26 cellular contexts compared by ENCODE assay signal in genomic region chr6:10961837-10962236, GRCh38.
"Had no signal": no experiment of that assay in that cellular context is flagged by ENCODE, and none has a peak within 500 bp of the region (broad histone marks: within the 10 kb centered on the region; RNA-seq: fewer than 3 reads in every experiment).

No MANE protein-coding gene starts in this region.

- H3K9ac ChIP-seq: neural progenitor cell had no signal

- H3K79me2 ChIP-seq: hepatocyte had no signal

- H3K9me3 ChIP-seq: transverse colon had no signal

- H3K36me3 ChIP-seq: breast epithelium, left lung, transverse colon, WERI-Rb-1 had no signal

- H3K4me3 ChIP-seq: breast epithelium, hepatocyte, left lung, lung, neural progenitor cell, transverse colon had no signal

- ATAC-seq: naive thymus-derived CD8-positive, alpha-beta T cell; sciatic nerve; stimulated activated naive B cell treated with anti-CD40 and anti-IgM and Interleukin-4, amounts not matched to agents 10 μg/mL and 1 μg/mL and 100 μg/mL, for 72 hours had no signal

- H3K27ac Mint-ChIP-seq: activated naive CD8-positive, alpha-beta T cell treated with anti-CD3 and anti-CD28 coated beads for 36 hours; activated T-cell treated with anti-CD3 and anti-CD28 coated beads, Interleukin-2, amount 50 U/mL, for 24 hours; activated T-helper 2 cell treated with anti-CD3 and anti-CD28 coated beads, Interferon-gamma antibody, Interleukin-2, Interleukin-4, amounts not matched to agents 10 μg/mL and 5 μg/mL and 100 μg/mL, durations not matched to agents 14 hours and 24 hours and 36 hours; immature natural killer cell; naive thymus-derived CD8-positive, alpha-beta T cell; neural progenitor cell; stimulated activated naive B cell treated with anti-CD40 and anti-IgM and Interleukin-4, amounts not matched to agents 10 μg/mL and 1 μg/mL and 100 μg/mL, for 72 hours had no signal

- FAIRE-seq: astrocyte, small intestine, urothelium cell line had no signal

- H3K27me3 ChIP-seq: breast epithelium, hepatocyte, left lung, neural progenitor cell, transverse colon had no signal

- H2AFZ ChIP-seq: hepatocyte, neural progenitor cell had no signal

- H3K4me1 ChIP-seq: breast epithelium, left lung, transverse colon had no signal

- H3K27ac ChIP-seq: breast epithelium, hepatocyte, left lung, neural progenitor cell, transverse colon, WERI-Rb-1 had no signal

- H3K4me2 ChIP-seq: hepatocyte, neural progenitor cell had no signal

- H3K4me1 Mint-ChIP-seq: central memory CD8-positive, alpha-beta T cell; immature natural killer cell; naive thymus-derived CD8-positive, alpha-beta T cell; neural progenitor cell had no signal

- H3K36me3 Mint-ChIP-seq: activated naive CD8-positive, alpha-beta T cell treated with anti-CD3 and anti-CD28 coated beads for 36 hours; immature natural killer cell; stimulated activated naive B cell treated with anti-CD40 and anti-IgM and Interleukin-4, amounts not matched to agents 10 μg/mL and 1 μg/mL and 100 μg/mL, for 72 hours had no signal

- H3K9me3 Mint-ChIP-seq: activated T-helper 2 cell treated with anti-CD3 and anti-CD28 coated beads, Interferon-gamma antibody, Interleukin-2, Interleukin-4, amounts not matched to agents 10 μg/mL and 5 μg/mL and 100 μg/mL, durations not matched to agents 14 hours and 24 hours and 36 hours; central memory CD8-positive, alpha-beta T cell had no signal

- DNase-seq: activated CD8-positive, alpha-beta memory T cell treated with anti-CD3 and anti-CD28 coated beads for 24 hours; activated CD8-positive, alpha-beta memory T cell treated with anti-CD3 and anti-CD28 coated beads, Interleukin-2, amount 50 U/mL, for 4 hours; activated naive CD4-positive, alpha-beta T cell treated with Interleukin-2 at 50 U/mL for 16 hours; activated naive CD8-positive, alpha-beta T cell treated with anti-CD3 and anti-CD28 coated beads for 36 hours; activated T-cell treated with anti-CD3 and anti-CD28 coated beads, Interleukin-2, amount 50 U/mL, for 24 hours; cortex of kidney; erythroblast; foreskin melanocyte; glutamatergic neuron; immature natural killer cell; left lung; naive thymus-derived CD8-positive, alpha-beta T cell; small intestine; stimulated activated CD4-positive, alpha-beta T cell treated with anti-CD3 and anti-CD28 coated beads, Interleukin-15, amount 100 ng/mL, for 24 hours; stimulated activated naive B cell treated with anti-CD40 and anti-IgM and Interleukin-4, amounts not matched to agents 10 μg/mL and 1 μg/mL and 100 μg/mL, for 72 hours; transverse colon; WERI-Rb-1 had no signal

- H3K4me3 Mint-ChIP-seq: activated naive CD8-positive, alpha-beta T cell treated with anti-CD3 and anti-CD28 coated beads for 36 hours; activated T-cell treated with anti-CD3 and anti-CD28 coated beads, Interleukin-2, amount 50 U/mL, for 24 hours; central memory CD8-positive, alpha-beta T cell; immature natural killer cell; naive thymus-derived CD8-positive, alpha-beta T cell; neural progenitor cell; stimulated activated naive B cell treated with anti-CD40 and anti-IgM and Interleukin-4, amounts not matched to agents 10 μg/mL and 1 μg/mL and 100 μg/mL, for 72 hours had no signal
